Comparison of ENCODE assay signal across 8 cellular contexts in genomic region chr12:118015944-118016343, GRCh38. TPM values are rescaled to one million over a fixed set of nuclear protein-coding genes. Genes with fewer than 3 reads are reported as not detected.
DNase-seq lines count a peak whose midpoint lies in the region; ATAC-seq and TF ChIP-seq lines count a peak whose summit lies in the region.

No MANE protein-coding gene starts in this region.

- DNase-seq in SK-N-SH (no peak), left lobe of liver (ENCODE audit: low spot score) (peak; percentile 50), suprapubic skin (ENCODE audit: low spot score in 2 of 2) (no peak), SHP77 treated with DMSO at 0.1 percent for 48 hours (lab: John Stamatoyannopoulos, UW) (no peak), GM10248 (ENCODE audit: extremely low spot score) (no peak), SKM-1 (lab: John Stamatoyannopoulos, UW; ENCODE audit: unreplicated experiment) (no peak)
- DNase-seq in activated CD8-positive, alpha-beta T cell treated with anti-CD3 and anti-CD28 coated beads, Interleukin-2, amount 10 ng/mL, durations not matched to agents 7 days and 5 days: no peak

- CTCF ChIA-PET in SK-N-SH (lab: Yijun Ruan, JAX): interaction anchor here (0.8 to 1.2 kb wide), 2 partner anchors 48 to 142 kb away, joined by 3 read pairs; no protein-coding TSS in a partner anchor
- CTCF ChIA-PET in activated CD8-positive, alpha-beta T cell treated with anti-CD3 and anti-CD28 coated beads, Interleukin-2, amount 10 ng/mL, durations not matched to agents 7 days and 5 days (lab: Charles Lee): interaction anchor here (1.9 to 2.9 kb wide), 2 partner anchors 49 to 361 kb away, joined by 11 to 21 read pairs; partner anchors contain the start of gene SUDS3
- CTCF ChIA-PET in GM10248 (lab: Yijun Ruan, JAX): interaction anchor here (1.0 kb wide), 1 partner anchor 141 kb away, joined by 3 read pairs; no protein-coding TSS in a partner anchor

- H3K27ac Mint-ChIP-seq in activated CD8-positive, alpha-beta T cell treated with anti-CD3 and anti-CD28 coated beads, Interleukin-2, amount 10 ng/mL, durations not matched to agents 7 days and 5 days: no peak overlapping the region

- H3K9me3 ChIP-seq in SK-N-SH: no peaks in the 10 kb centered on the region
- no peaks in the 10 kb centered on the region for H3K9me3 ChIP-seq in suprapubic skin

- peaks cover 0 to 10% of the 10 kb centered on the region in 2 experiments; a peak in 3 of 4 replicates for H3K4me1 ChIP-seq in SK-N-SH (ENCODE audit: control insufficient read depth in 1 of 2, insufficient read depth in 2 of 2, low read depth in 1 of 2, low read length in 1 of 2)
- peaks cover 21% of the 10 kb centered on the region for H3K4me1 ChIP-seq in suprapubic skin

- H3K9me2 ChIP-seq in SK-N-SH: no peaks in the 10 kb centered on the region

- peaks cover 21% of the 10 kb centered on the region for H3K79me2 ChIP-seq in SK-N-SH (ENCODE audit: insufficient read depth)

- no peaks in the 10 kb centered on the region for H3K27me3 ChIP-seq in SK-N-SH (ENCODE audit: insufficient read depth)
- H3K27me3 ChIP-seq in suprapubic skin: no peaks in the 10 kb centered on the region

- TF ChIP-seq EP300 in SK-N-SH (IDR thresholded peaks at IDR 0.05; ENCODE audit: borderline replicate concordance in 1 of 2, low read depth in 1 of 2, low read length in 1 of 2) (no peak), suprapubic skin (IDR thresholded peaks at IDR 0.05) (no peak)

- H3F3A ChIP-seq in SK-N-SH (replicated peaks; ENCODE audit: insufficient read depth): no peaks in the 10 kb centered on the region

- H3K27me3 Mint-ChIP-seq in activated CD8-positive, alpha-beta T cell treated with anti-CD3 and anti-CD28 coated beads, Interleukin-2, amount 10 ng/mL, durations not matched to agents 7 days and 5 days (ENCODE audit: low read depth): peaks cover 6% of the 10 kb centered on the region

- ATAC-seq in SK-N-SH treated with all-trans-retinoic acid at 6 μM for 48 hours (no peak), left lobe of liver (peak; percentile 75)
- no peak for ATAC-seq in activated CD8-positive, alpha-beta T cell treated with anti-CD3 and anti-CD28 coated beads, Interleukin-2, amount 10 ng/mL, durations not matched to agents 7 days and 5 days

- peak overlapping the region; percentile 90 for H2AFZ ChIP-seq in SK-N-SH (ENCODE audit: low read depth)

- TF ChIP-seq POLR2A in suprapubic skin (IDR thresholded peaks at IDR 0.05): no peak

- WGBS in SK-N-SH (ENCODE audit: low lambda C conversion rate): 71% methylated on average over 9 of the region's 9 CpGs
- WGBS in suprapubic skin: 38% methylated on average over 9 of the region's 9 CpGs

- H3K27ac ChIP-seq in SK-N-SH (ENCODE audit: low read depth in 2 of 2, low read length in 1 of 2) (peak overlapping the region in 1 of 2 experiments; percentile 36; a peak in 2 of 4 replicates), suprapubic skin (no peak overlapping the region)

- no peak overlapping the region for H3K9ac ChIP-seq in SK-N-SH

- H4K20me1 ChIP-seq in SK-N-SH (ENCODE audit: insufficient read depth): no peaks in the 10 kb centered on the region

- POLR2A ChIA-PET in SK-N-SH (lab: Yijun Ruan, JAX): interaction anchor here (0.7 to 1.4 kb wide), 3 partner anchors 14 to 41 kb away, joined by 3 read pairs; no protein-coding TSS in a partner anchor
- POLR2A ChIA-PET in activated CD8-positive, alpha-beta T cell treated with anti-CD3 and anti-CD28 coated beads, Interleukin-2, amount 10 ng/mL, durations not matched to agents 7 days and 5 days (lab: Charles Lee): interaction anchor here (0.6 to 2.1 kb wide), 7 partner anchors 19 to 908 kb away, joined by 3 to 10 read pairs (median 3); partner anchors contain the start of genes PEBP1 and WSB2
- POLR2A ChIA-PET in GM10248 (lab: Yijun Ruan, JAX): interaction anchor here (0.5 kb wide), 1 partner anchor 52 kb away, joined by 7 read pairs; no protein-coding TSS in a partner anchor

- TF ChIP-seq RAD21 in SK-N-SH (IDR thresholded peaks at IDR 0.05; ENCODE audit: low read length): no peak

- TF ChIP-seq CTCF in SK-N-SH (IDR thresholded peaks at IDR 0.05) (no peak), suprapubic skin (IDR thresholded peaks at IDR 0.05) (no peak), GM10248 (IDR thresholded peaks at IDR 0.05; ENCODE audit: control extremely low read depth, extremely low read depth, low read depth, missing control alignments) (no peak)

- H3K4me1 Mint-ChIP-seq in activated CD8-positive, alpha-beta T cell treated with anti-CD3 and anti-CD28 coated beads, Interleukin-2, amount 10 ng/mL, durations not matched to agents 7 days and 5 days (ENCODE audit: low read depth): peaks cover 31% of the 10 kb centered on the region

- H3K4me3 ChIP-seq in SK-N-SH (ENCODE audit: low read depth in 2 of 2, low read length in 1 of 2) (peak overlapping the region; percentile 83 to 87; a peak in 2 of 4 replicates), suprapubic skin (peak overlapping the region; percentile 82)

- peaks cover 29% of the 10 kb centered on the region for H3K36me3 Mint-ChIP-seq in activated CD8-positive, alpha-beta T cell treated with anti-CD3 and anti-CD28 coated beads, Interleukin-2, amount 10 ng/mL, durations not matched to agents 7 days and 5 days (ENCODE audit: low read depth)

- H3K9me3 Mint-ChIP-seq in activated CD8-positive, alpha-beta T cell treated with anti-CD3 and anti-CD28 coated beads, Interleukin-2, amount 10 ng/mL, durations not matched to agents 7 days and 5 days (ENCODE audit: insufficient read depth): no peaks in the 10 kb centered on the region

- H3K36me3 ChIP-seq in SK-N-SH (replicated peaks in 1 of 2; ENCODE audit: control insufficient read depth in 1 of 2, insufficient read depth in 2 of 2, low read length in 1 of 2): peaks cover 12 to 18% of the 10 kb centered on the region in 2 experiments
- H3K36me3 ChIP-seq in suprapubic skin: peaks cover 19% of the 10 kb centered on the region

- H3K4me3 Mint-ChIP-seq in activated CD8-positive, alpha-beta T cell treated with anti-CD3 and anti-CD28 coated beads, Interleukin-2, amount 10 ng/mL, durations not matched to agents 7 days and 5 days: peak overlapping the region; percentile 98

- H3K4me2 ChIP-seq in SK-N-SH: peak overlapping the region; percentile 85

TF ChIP-seq in SK-N-SH, 30 proteins besides CTCF, POLR2A, EP300 and RAD21:
- no peak for TF ChIP-seq EZH2phosphoT487 (IDR thresholded peaks at IDR 0.05; ENCODE audit: borderline replicate concordance, low read depth)
- TF ChIP-seq FOXJ3 (CRISPR knock-in tag; IDR thresholded peaks at IDR 0.05): no peak
- no peak for TF ChIP-seq IRF3 (IDR thresholded peaks at IDR 0.05; ENCODE audit: low read depth, low read length)
- TF ChIP-seq NFIC (IDR thresholded peaks at IDR 0.05; ENCODE audit: borderline replicate concordance): no peak
TF ChIP-seq in SK-N-SH: peak in this region for 0.

TF ChIP-seq in SK-N-SH treated with all-trans-retinoic acid at 6 μM for 48 hours, 23 proteins besides CTCF, POLR2A, EP300 and RAD21:
- no peak for TF ChIP-seq TCF4 (CRISPR knock-in tag; IDR thresholded peaks at IDR 0.05; ENCODE audit: borderline replicate concordance)
- TF ChIP-seq ESRRG (CRISPR knock-in tag; IDR thresholded peaks at IDR 0.05): no peak

RNA-seq across cellular contexts. Expression of gene RFC5, which starts 0.6 kb away (rescaled TPM):
- polyA plus RNA-seq in SK-N-SH (2012; rRNA removed): 15.3 and 16.0 TPM in 2 replicates
- polyA plus RNA-seq in SK-N-SH (2012; cell fraction: cytosol; rRNA removed): 11.6 and 13.2 TPM in 2 replicates
- polyA plus RNA-seq in SK-N-SH (2012; cell fraction: nucleus; rRNA removed): 29.4 and 32.5 TPM in 2 replicates
- 10 to 100 TPM; 52.5 to 57.6 TPM for total RNA-seq in activated CD8-positive, alpha-beta T cell treated with anti-CD3 and anti-CD28 coated beads, Interleukin-2, amount 10 ng/mL, durations not matched to agents 7 days and 5 days
- total RNA-seq in left lobe of liver (8.6 TPM), suprapubic skin (10 to 100 TPM in 2 of 4 donors, 1 to 10 TPM in 2; 9.0 to 14.0 (median 10.7) TPM)

RNA-seq across cellular contexts. Expression of gene WSB2, which starts 45.0 kb away (rescaled TPM):
- 54.4 and 62.6 TPM in 2 replicates for polyA plus RNA-seq in SK-N-SH (2012; rRNA removed)
- 46.6 and 55.6 TPM in 2 replicates for polyA plus RNA-seq in SK-N-SH (2012; cell fraction: cytosol; rRNA removed)
- 36.4 and 37.6 TPM in 2 replicates for polyA plus RNA-seq in SK-N-SH (2012; cell fraction: nucleus; rRNA removed)
- total RNA-seq in activated CD8-positive, alpha-beta T cell treated with anti-CD3 and anti-CD28 coated beads, Interleukin-2, amount 10 ng/mL, durations not matched to agents 7 days and 5 days: 10 to 100 TPM; 44.6 to 45.0 TPM
- total RNA-seq in left lobe of liver (51.4 TPM), suprapubic skin (10 to 100 TPM; 46.0 to 74.3 (median 60.7) TPM)

RNA-seq across cellular contexts. Expression of gene KSR2, which starts 47.2 kb away (rescaled TPM):
- 0.12 and 0.15 TPM in 2 replicates for polyA plus RNA-seq in SK-N-SH (2012; rRNA removed)
- polyA plus RNA-seq in SK-N-SH (2012; cell fraction: cytosol; rRNA removed): 0.06 and 0.10 TPM in 2 replicates
- 0.18 and 0.27 TPM in 2 replicates for polyA plus RNA-seq in SK-N-SH (2012; cell fraction: nucleus; rRNA removed)
- total RNA-seq in activated CD8-positive, alpha-beta T cell treated with anti-CD3 and anti-CD28 coated beads, Interleukin-2, amount 10 ng/mL, durations not matched to agents 7 days and 5 days: not detected
- total RNA-seq in left lobe of liver (0.03 TPM), suprapubic skin (under 1 TPM in 3 of 4 donors, not detected in 1; 0.24 to 0.39 (median 0.38) TPM)
